9 cellular contexts compared by ENCODE assay signal in the genomic region with DNA sequence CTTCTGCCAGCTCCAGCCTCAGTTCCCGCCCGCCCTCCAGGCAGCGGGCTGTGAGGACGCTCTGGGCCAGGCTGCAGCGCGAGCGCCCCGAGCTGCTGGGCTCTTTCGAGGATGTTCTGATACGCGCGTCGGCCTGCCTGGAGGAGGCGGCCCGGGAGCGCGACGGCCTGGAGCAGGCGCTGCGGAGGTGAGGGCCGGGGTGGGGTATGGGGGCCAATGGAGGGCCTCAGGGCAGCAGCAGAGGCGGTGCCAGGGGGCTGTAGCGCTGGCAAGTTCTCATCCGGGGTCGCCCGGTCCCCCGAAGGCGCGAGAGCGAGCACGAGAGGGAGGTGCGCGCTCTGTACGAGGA. TPM values are rescaled to one million over a fixed set of nuclear protein-coding genes. Genes with fewer than 3 reads are reported as not detected.
DNase-seq lines count a peak whose midpoint lies in the region; ATAC-seq and TF ChIP-seq lines count a peak whose summit lies in the region.
"Had no signal": no experiment of that assay in that cellular context is flagged by ENCODE, and none has a peak within 500 bp of the region (broad histone marks: within the 10 kb centered on the region; RNA-seq: fewer than 3 reads in every experiment).

No MANE protein-coding gene starts in this region.

- H3K36me3 Mint-ChIP-seq in GM23338 (ENCODE audit: low read depth): peaks cover 5% of the 10 kb centered on the region; the same call in 1 of the 3 replicates
- H3K36me3 Mint-ChIP-seq in activated CD8-positive, alpha-beta T cell treated with anti-CD3 and anti-CD28 coated beads for 36 hours (ENCODE audit: low read depth): peaks cover 6% of the 10 kb centered on the region
- H3K36me3 Mint-ChIP-seq in stimulated activated memory B cell treated with anti-CD40 and anti-IgM and Interleukin-4, amounts not matched to agents 10 μg/mL and 1 μg/mL and 100 μg/mL, for 72 hours: peaks cover 7% of the 10 kb centered on the region

- POLR2A ChIA-PET in activated CD8-positive, alpha-beta T cell treated with anti-CD3 and anti-CD28 coated beads for 36 hours (lab: Charles Lee): interaction anchor here (1.2 to 21.1 kb wide), 3 partner anchors 11 to 96 kb away, joined by 3 to 273 read pairs (median 81); a partner anchor contains a TSS

- H3K4me2 ChIP-seq in GM23338: peak overlapping the region; percentile 98

- peaks cover 48% of the 10 kb centered on the region for H3K4me1 Mint-ChIP-seq in GM23338
- H3K4me1 Mint-ChIP-seq in activated CD8-positive, alpha-beta T cell treated with anti-CD3 and anti-CD28 coated beads for 36 hours (ENCODE audit: low read depth): peaks cover 43% of the 10 kb centered on the region
- peaks cover 65% of the 10 kb centered on the region for H3K4me1 Mint-ChIP-seq in stimulated activated memory B cell treated with anti-CD40 and anti-IgM and Interleukin-4, amounts not matched to agents 10 μg/mL and 1 μg/mL and 100 μg/mL, for 72 hours

- ATAC-seq in GM23338: peak; percentile 10
- peak; percentile 2 for ATAC-seq in activated CD8-positive, alpha-beta T cell treated with anti-CD3 and anti-CD28 coated beads for 36 hours
- ATAC-seq in stimulated activated memory B cell treated with anti-CD40 and anti-IgM and Interleukin-4, amounts not matched to agents 10 μg/mL and 1 μg/mL and 100 μg/mL, for 72 hours: peak; percentile 0
- ATAC-seq in HG03354 (IDR thresholded peaks at IDR 0.05; ENCODE audit: poor library complexity, severe bottlenecking, unreplicated experiment): no peak
- no peak for ATAC-seq in HG03196 (IDR thresholded peaks at IDR 0.05; ENCODE audit: unreplicated experiment)
- no peak for ATAC-seq in HG03135 (IDR thresholded peaks at IDR 0.05; ENCODE audit: unreplicated experiment)

- no peak overlapping the region for H3K27ac ChIP-seq in GM23338 (ENCODE audit: low read depth)
- no peak overlapping the region for H3K27ac ChIP-seq in iPS-18a (ENCODE audit: low read length)

- no peaks in the 10 kb centered on the region for H3K9me2 ChIP-seq in GM23338 (ENCODE audit: insufficient read depth)

- 0 out of 2 replicates have a peak, but pooled peaks cover 5% of the 10 kb centered on the region for H3K79me2 ChIP-seq in GM23338 (replicated peaks; ENCODE audit: insufficient read depth)

- no peak overlapping the region for H3K27ac Mint-ChIP-seq in GM23338
- no peak overlapping the region for H3K27ac Mint-ChIP-seq in activated CD8-positive, alpha-beta T cell treated with anti-CD3 and anti-CD28 coated beads for 36 hours
- H3K27ac Mint-ChIP-seq in stimulated activated memory B cell treated with anti-CD40 and anti-IgM and Interleukin-4, amounts not matched to agents 10 μg/mL and 1 μg/mL and 100 μg/mL, for 72 hours: no peak overlapping the region

- no peaks in the 10 kb centered on the region for H3K9me3 ChIP-seq in iPS-18a (ENCODE audit: control insufficient read depth, low read depth, low read length)

- peak; percentile 77 for DNase-seq in GM23338 (ENCODE audit: low spot score)
- DNase-seq in activated CD8-positive, alpha-beta T cell treated with anti-CD3 and anti-CD28 coated beads for 36 hours: no peak
- DNase-seq in GM03348 (ENCODE audit: low spot score): no peak

- intact Hi-C loops in activated CD8-positive, alpha-beta T cell treated with anti-CD3 and anti-CD28 coated beads for 36 hours (cut with micrococcal nuclease): no loop called here

- no peak overlapping the region for H3K9ac ChIP-seq in iPS-18a (ENCODE audit: low read length)

- H3K27me3 ChIP-seq in GM23338 (ENCODE audit: insufficient read depth) (peaks cover 28% of the 10 kb centered on the region), iPS-18a (ENCODE audit: control insufficient read depth, insufficient read depth, low read length) (peaks cover 92% of the 10 kb centered on the region)

- H3K36me3 ChIP-seq in GM23338 (ENCODE audit: insufficient read depth) (no peaks in the 10 kb centered on the region), iPS-18a (ENCODE audit: control insufficient read depth, low read depth, low read length) (no peaks in the 10 kb centered on the region)

- peak overlapping the region; percentile 64 for H3K4me3 Mint-ChIP-seq in GM23338
- peak overlapping the region; percentile 24 for H3K4me3 Mint-ChIP-seq in activated CD8-positive, alpha-beta T cell treated with anti-CD3 and anti-CD28 coated beads for 36 hours
- peak overlapping the region; percentile 79 for H3K4me3 Mint-ChIP-seq in stimulated activated memory B cell treated with anti-CD40 and anti-IgM and Interleukin-4, amounts not matched to agents 10 μg/mL and 1 μg/mL and 100 μg/mL, for 72 hours

- H3F3A ChIP-seq in GM23338 (replicated peaks; ENCODE audit: low read depth): peaks cover 30% of the 10 kb centered on the region

- no peak for TF ChIP-seq CTCF in GM23338 (conservative IDR thresholded peaks at IDR 0.05; ENCODE audit: low read depth in 2 of 2)
- TF ChIP-seq CTCF in activated CD8-positive, alpha-beta T cell treated with anti-CD3 and anti-CD28 coated beads for 36 hours (IDR thresholded peaks at IDR 0.05): no peak

- H3K4me1 ChIP-seq in GM23338 (ENCODE audit: insufficient read depth) (peaks cover 34% of the 10 kb centered on the region), iPS-18a (ENCODE audit: control insufficient read depth, low read depth, low read length) (peaks cover 41% of the 10 kb centered on the region)

- peak overlapping the region; percentile 80; the same call in 1 of the 2 replicates for H2AFZ ChIP-seq in GM23338

- CTCF ChIA-PET in activated CD8-positive, alpha-beta T cell treated with anti-CD3 and anti-CD28 coated beads for 36 hours (lab: Charles Lee): interaction anchor here (1.4 kb wide), 1 partner anchor 13 kb away, joined by 5 read pairs; no protein-coding TSS in a partner anchor

- H3K9me3 Mint-ChIP-seq in GM23338: no peaks in the 10 kb centered on the region; the same call in 2 of the 3 replicates
- H3K9me3 Mint-ChIP-seq in activated CD8-positive, alpha-beta T cell treated with anti-CD3 and anti-CD28 coated beads for 36 hours: no peaks in the 10 kb centered on the region
- no peaks in the 10 kb centered on the region for H3K9me3 Mint-ChIP-seq in stimulated activated memory B cell treated with anti-CD40 and anti-IgM and Interleukin-4, amounts not matched to agents 10 μg/mL and 1 μg/mL and 100 μg/mL, for 72 hours

- peaks cover 9% of the 10 kb centered on the region; the same call in 1 of the 2 replicates for H4K20me1 ChIP-seq in GM23338 (replicated peaks; ENCODE audit: insufficient read depth)

- H3K4me3 ChIP-seq in GM23338 (peak overlapping the region; percentile 89), iPS-18a (ENCODE audit: low read length) (peak overlapping the region; percentile 52)
- H3K4me3 ChIP-seq: lung had no signal

- peaks cover 61% of the 10 kb centered on the region for H3K27me3 Mint-ChIP-seq in GM23338 (ENCODE audit: insufficient read depth, low read depth, poor library complexity)
- H3K27me3 Mint-ChIP-seq in activated CD8-positive, alpha-beta T cell treated with anti-CD3 and anti-CD28 coated beads for 36 hours: peaks cover 42% of the 10 kb centered on the region
- peaks cover 23% of the 10 kb centered on the region for H3K27me3 Mint-ChIP-seq in stimulated activated memory B cell treated with anti-CD40 and anti-IgM and Interleukin-4, amounts not matched to agents 10 μg/mL and 1 μg/mL and 100 μg/mL, for 72 hours

TF ChIP-seq in GM23338, 12 proteins besides CTCF, POLR2A, EP300 and RAD21:
- TF ChIP-seq JUNB (IDR thresholded peaks at IDR 0.05; ENCODE audit: unreplicated experiment) (no peak), POLR2AphosphoS5 (IDR thresholded peaks at IDR 0.05; ENCODE audit: low read depth) (peak; percentile 92)

RNA-seq across cellular contexts. Expression of a gene that starts 2.2 kb away (rescaled TPM):
- 58.0 and 64.1 TPM in 2 replicates for total RNA-seq in GM23338 (2014; rRNA removed; shearing (Covaris generic))
- 55.9 and 59.4 TPM in 2 replicates for polyA plus RNA-seq in GM23338 (2016; fragmentation: Nextera tagmentation; extraction: Ambion mirVana)
- 1 to 10 TPM; 2.1 to 2.4 TPM for total RNA-seq in activated CD8-positive, alpha-beta T cell treated with anti-CD3 and anti-CD28 coated beads for 36 hours

RNA-seq across cellular contexts. Expression of a gene that starts 2.8 kb away (rescaled TPM):
- total RNA-seq in GM23338 (2014; rRNA removed; shearing (Covaris generic)): 109 and 119 TPM in 2 replicates
- 62.9 and 64.4 TPM in 2 replicates for polyA plus RNA-seq in GM23338 (2016; fragmentation: Nextera tagmentation; extraction: Ambion mirVana)
- 10 to 100 TPM; 45.9 to 46.5 TPM for total RNA-seq in activated CD8-positive, alpha-beta T cell treated with anti-CD3 and anti-CD28 coated beads for 36 hours

RNA-seq across cellular contexts. Expression of a gene that starts 11.2 kb away (rescaled TPM):
- 33.4 and 45.6 TPM in 2 replicates for total RNA-seq in GM23338 (2014; rRNA removed; shearing (Covaris generic))
- polyA plus RNA-seq in GM23338 (2016; fragmentation: Nextera tagmentation; extraction: Ambion mirVana): 31.1 and 32.3 TPM in 2 replicates
- 10 to 100 TPM; 29.7 to 32.0 TPM for total RNA-seq in activated CD8-positive, alpha-beta T cell treated with anti-CD3 and anti-CD28 coated beads for 36 hours

RNA-seq across cellular contexts. Expression of a gene that starts 12.4 kb away (rescaled TPM):
- total RNA-seq in GM23338 (2014; rRNA removed; shearing (Covaris generic)): 32.2 and 34.0 TPM in 2 replicates
- polyA plus RNA-seq in GM23338 (2016; fragmentation: Nextera tagmentation; extraction: Ambion mirVana): 369 TPM in 2 replicates
- total RNA-seq in activated CD8-positive, alpha-beta T cell treated with anti-CD3 and anti-CD28 coated beads for 36 hours: 10 to 100 TPM; 83.0 to 89.2 TPM

RNA-seq across cellular contexts. Expression of a gene that starts 12.7 kb away (rescaled TPM):
- 145 and 150 TPM in 2 replicates for total RNA-seq in GM23338 (2014; rRNA removed; shearing (Covaris generic))
- polyA plus RNA-seq in GM23338 (2016; fragmentation: Nextera tagmentation; extraction: Ambion mirVana): 76.8 and 88.4 TPM in 2 replicates
- total RNA-seq in activated CD8-positive, alpha-beta T cell treated with anti-CD3 and anti-CD28 coated beads for 36 hours: 10 to 100 TPM; 15.4 to 16.0 TPM

Comparison
In these comparisons a context has a peak if more than half of its experiments do, and no peak if none do; other contexts are left out.
1. ATAC-seq: peak in GM23338 (single experiment), activated CD8-positive, alpha-beta T cell treated with anti-CD3 and anti-CD28 coated beads for 36 hours (single experiment) and stimulated activated memory B cell treated with anti-CD40 and anti-IgM and Interleukin-4, amounts not matched to agents 10 μg/mL and 1 μg/mL and 100 μg/mL, for 72 hours (single experiment); none in HG03354 (single experiment), HG03196 (single experiment) and HG03135 (single experiment).
2. H3K4me3 Mint-ChIP-seq: peak in every context shown above with its lines; median percentile 79 in stimulated activated memory B cell treated with anti-CD40 and anti-IgM and Interleukin-4, amounts not matched to agents 10 μg/mL and 1 μg/mL and 100 μg/mL, for 72 hours; 64 in GM23338; 24 in activated CD8-positive, alpha-beta T cell treated with anti-CD3 and anti-CD28 coated beads for 36 hours.
3. RNA of a gene that starts 2.2 kb away (total RNA-seq): 58.0 to 64.1 TPM in GM23338; 2.1 to 2.4 TPM in activated CD8-positive, alpha-beta T cell treated with anti-CD3 and anti-CD28 coated beads for 36 hours; every median in the first group is over 10 times any median in the second.